Comparison of ENCODE assay signal across 29 cellular contexts in genomic region chr20:36677422-36677771, GRCh38. TPM values are rescaled to one million over a fixed set of nuclear protein-coding genes. Genes with fewer than 3 reads are reported as not detected.
DNase-seq lines count a peak whose midpoint lies in the region; ATAC-seq, FAIRE-seq and TF ChIP-seq lines count a peak whose summit lies in the region.
"Had no signal": no experiment of that assay in that cellular context is flagged by ENCODE, and none has a peak within 500 bp of the region (broad histone marks: within the 10 kb centered on the region; RNA-seq: fewer than 3 reads in every experiment).

No MANE protein-coding gene starts in this region.

- H2AFZ ChIP-seq in astrocyte (ENCODE audit: low read depth, low read length) = no peak overlapping the region

- no peaks in the 10 kb centered on the region for H3K27me3 ChIP-seq in HUES48 (ENCODE audit: control insufficient read depth, insufficient read depth, low read length)
- H3K27me3 ChIP-seq in astrocyte (ENCODE audit: insufficient read depth, low read length) = no peaks in the 10 kb centered on the region
- no peaks in the 10 kb centered on the region for H3K27me3 ChIP-seq in iPS-20b (ENCODE audit: insufficient read depth, low read length)
- H3K27me3 ChIP-seq: ascending aorta, pancreas, right atrium auricular region, testis, vagina had no signal

- H3K27ac ChIP-seq in HUES48 (ENCODE audit: low read depth, low read length) = peak overlapping the region; percentile 82
- no peak overlapping the region for H3K27ac ChIP-seq in astrocyte (ENCODE audit: low read depth, low read length)
- peak overlapping the region; percentile 88 for H3K27ac ChIP-seq in iPS-20b (ENCODE audit: low read length)
- H3K27ac ChIP-seq: ascending aorta, KMS-11, pancreas, right atrium auricular region, testis, vagina, VCaP had no signal

- no peak for ATAC-seq in GM18511 (IDR thresholded peaks at IDR 0.05; ENCODE audit: unreplicated experiment)
- ATAC-seq: activated naive CD4-positive, alpha-beta T cell treated with anti-CD3 and anti-CD28 coated beads, Interleukin-2, amount 50 U/mL, for 72 hours; activated T-helper 17 cell treated with anti-CD3 and anti-CD28 coated beads, Interleukin-2, amount 50 U/mL, for 72 hours; left colon; pancreas; stimulated activated memory B cell treated with anti-CD40 and anti-IgM and Interleukin-4, amounts not matched to agents 10 μg/mL and 1 μg/mL and 100 μg/mL, for 72 hours had no signal

- H3K9me3 ChIP-seq in HUES48 (ENCODE audit: control insufficient read depth, insufficient read depth, low read length) = no peaks in the 10 kb centered on the region
- no peaks in the 10 kb centered on the region for H3K9me3 ChIP-seq in astrocyte (ENCODE audit: insufficient read depth, low read depth, low read length)
- no peaks in the 10 kb centered on the region for H3K9me3 ChIP-seq in iPS-20b (ENCODE audit: insufficient read depth, low read depth, low read length)
- H3K9me3 ChIP-seq: ascending aorta, pancreas, right atrium auricular region, testis, vagina had no signal

- peak overlapping the region; percentile 8 for H3K27ac Mint-ChIP-seq in astrocyte (ENCODE audit: unreplicated experiment)
- H3K27ac Mint-ChIP-seq in progenitor cell of endocrine pancreas = peak overlapping the region; percentile 92
- H3K27ac Mint-ChIP-seq: activated naive CD4-positive, alpha-beta T cell treated with anti-CD3 and anti-CD28 coated beads, Interleukin-2, amount 50 U/mL, for 72 hours; activated T-helper 17 cell treated with anti-CD3 and anti-CD28 coated beads, Interleukin-2, amount 50 U/mL, for 72 hours; stimulated activated memory B cell treated with anti-CD40 and anti-IgM and Interleukin-4, amounts not matched to agents 10 μg/mL and 1 μg/mL and 100 μg/mL, for 72 hours; T-helper 2 cell treated with Interferon-gamma antibody and Interleukin-4, amounts not matched to agents 5 μg/mL and 100 μg/mL, for 36 hours had no signal

- H3K36me3 Mint-ChIP-seq in astrocyte (ENCODE audit: low read depth, unreplicated experiment) = peaks cover 3% of the 10 kb centered on the region
- peaks cover 4% of the 10 kb centered on the region for H3K36me3 Mint-ChIP-seq in progenitor cell of endocrine pancreas (ENCODE audit: insufficient read depth)
- H3K36me3 Mint-ChIP-seq: activated naive CD4-positive, alpha-beta T cell treated with anti-CD3 and anti-CD28 coated beads, Interleukin-2, amount 50 U/mL, for 72 hours had no signal

- H3K9me3 Mint-ChIP-seq in astrocyte (ENCODE audit: unreplicated experiment) = no peaks in the 10 kb centered on the region
- no peaks in the 10 kb centered on the region for H3K9me3 Mint-ChIP-seq in progenitor cell of endocrine pancreas (ENCODE audit: low read depth)
- H3K9me3 Mint-ChIP-seq: activated naive CD4-positive, alpha-beta T cell treated with anti-CD3 and anti-CD28 coated beads, Interleukin-2, amount 50 U/mL, for 72 hours; activated T-helper 17 cell treated with anti-CD3 and anti-CD28 coated beads, Interleukin-2, amount 50 U/mL, for 72 hours; stimulated activated memory B cell treated with anti-CD40 and anti-IgM and Interleukin-4, amounts not matched to agents 10 μg/mL and 1 μg/mL and 100 μg/mL, for 72 hours; T-helper 2 cell treated with Interferon-gamma antibody and Interleukin-4, amounts not matched to agents 5 μg/mL and 100 μg/mL, for 36 hours had no signal

- no peak for FAIRE-seq in astrocyte (lab: Jason Lieb, UNC)
- FAIRE-seq: GM19239, pancreas had no signal

- peak overlapping the region; percentile 56 for H3K4me3 Mint-ChIP-seq in astrocyte (ENCODE audit: unreplicated experiment)
- H3K4me3 Mint-ChIP-seq in progenitor cell of endocrine pancreas (ENCODE audit: low read depth) = peak overlapping the region; percentile 85
- H3K4me3 Mint-ChIP-seq: activated T-helper 17 cell treated with anti-CD3 and anti-CD28 coated beads, Interleukin-2, amount 50 U/mL, for 72 hours; stimulated activated memory B cell treated with anti-CD40 and anti-IgM and Interleukin-4, amounts not matched to agents 10 μg/mL and 1 μg/mL and 100 μg/mL, for 72 hours; T-helper 2 cell treated with Interferon-gamma antibody and Interleukin-4, amounts not matched to agents 5 μg/mL and 100 μg/mL, for 36 hours had no signal

- TF ChIP-seq CTCF in astrocyte (IDR thresholded peaks at IDR 0.05; ENCODE audit: insufficient read depth, low read depth, low read length) = no peak
- peak; percentile 47 for TF ChIP-seq CTCF in progenitor cell of endocrine pancreas (IDR thresholded peaks at IDR 0.05; ENCODE audit: unreplicated experiment)

- peak overlapping the region; percentile 37; the same call in 1 of the 2 replicates for H3K4me3 ChIP-seq in HUES48 (ENCODE audit: low read depth, low read length)
- no peak overlapping the region for H3K4me3 ChIP-seq in astrocyte (ENCODE audit: insufficient read depth, low read depth, low read length)
- H3K4me3 ChIP-seq in iPS-20b (ENCODE audit: low read length) = peak overlapping the region; percentile 77
- H3K4me3 ChIP-seq: ascending aorta, pancreas, right atrium auricular region, vagina had no signal

- H3K79me2 ChIP-seq in astrocyte (ENCODE audit: insufficient read depth, low read length) = no peaks in the 10 kb centered on the region

- H3K4me1 ChIP-seq in HUES48 (ENCODE audit: control insufficient read depth, insufficient read depth, low read length) (no peaks in the 10 kb centered on the region), astrocyte (ENCODE audit: insufficient read depth, low read length) (no peaks in the 10 kb centered on the region), iPS-20b (ENCODE audit: insufficient read depth, low read length) (peaks cover 8% of the 10 kb centered on the region; the same call in 1 of the 2 replicates)
- H3K4me1 ChIP-seq: ascending aorta, pancreas, right atrium auricular region, testis, vagina had no signal

- no peak overlapping the region for H3K4me2 ChIP-seq in astrocyte (ENCODE audit: low read length)
- H3K4me2 ChIP-seq: KMS-11 had no signal

- no peak overlapping the region for H3K9ac ChIP-seq in HUES48 (ENCODE audit: low read depth, low read length)
- H3K9ac ChIP-seq in astrocyte (ENCODE audit: low read length) = no peak overlapping the region
- peak overlapping the region; percentile 81 for H3K9ac ChIP-seq in iPS-20b (ENCODE audit: low read depth, low read length)
- H3K9ac ChIP-seq: KMS-11 had no signal

- peaks cover 8% of the 10 kb centered on the region for H3K36me3 ChIP-seq in HUES48 (ENCODE audit: control insufficient read depth, insufficient read depth, low read length)
- peaks cover 7% of the 10 kb centered on the region for H3K36me3 ChIP-seq in astrocyte (ENCODE audit: insufficient read depth, low read length)
- H3K36me3 ChIP-seq in iPS-20b (ENCODE audit: insufficient read depth, low read depth, low read length) = no peaks in the 10 kb centered on the region

- DNase-seq in astrocyte (ENCODE audit: low read depth) (no peak), progenitor cell of endocrine pancreas (ENCODE audit: low spot score, unreplicated experiment) (no peak), NCI-H2081 (lab: John Stamatoyannopoulos, UW) (no peak), EL (no peak)
- DNase-seq: activated CD4-positive, alpha-beta T cell treated with anti-CD3 and anti-CD28 coated beads, Interleukin-2, amount 50 U/mL, for 1 hour; activated CD8-positive, alpha-beta memory T cell treated with anti-CD3 and anti-CD28 coated beads, Interleukin-2, amount 50 U/mL, for 4 hours; C1 segment of cervical spinal cord; central memory CD4-positive, alpha-beta T cell; dermis blood vessel endothelial cell; left colon; NCI-H1436 treated with DMSO at 0.1 percent for 48 hours; NCI-H2171; stimulated activated CD4-positive, alpha-beta T cell treated with anti-CD3 and anti-CD28 coated beads, Interleukin-4, amount 100 ng/mL, for 1 hour had no signal

- H3K4me1 Mint-ChIP-seq in astrocyte (ENCODE audit: low read depth, unreplicated experiment) (no peaks in the 10 kb centered on the region), progenitor cell of endocrine pancreas (ENCODE audit: low read depth) (peaks cover 9% of the 10 kb centered on the region)
- H3K4me1 Mint-ChIP-seq: activated T-helper 17 cell treated with anti-CD3 and anti-CD28 coated beads, Interleukin-2, amount 50 U/mL, for 72 hours; stimulated activated memory B cell treated with anti-CD40 and anti-IgM and Interleukin-4, amounts not matched to agents 10 μg/mL and 1 μg/mL and 100 μg/mL, for 72 hours had no signal

- no peaks in the 10 kb centered on the region for H4K20me1 ChIP-seq in astrocyte (ENCODE audit: insufficient read depth, low read length)

- H3K27me3 Mint-ChIP-seq in astrocyte (ENCODE audit: low read depth, unreplicated experiment) = no peaks in the 10 kb centered on the region
- no peaks in the 10 kb centered on the region for H3K27me3 Mint-ChIP-seq in progenitor cell of endocrine pancreas
- H3K27me3 Mint-ChIP-seq: activated T-helper 17 cell treated with anti-CD3 and anti-CD28 coated beads, Interleukin-2, amount 50 U/mL, for 72 hours; stimulated activated memory B cell treated with anti-CD40 and anti-IgM and Interleukin-4, amounts not matched to agents 10 μg/mL and 1 μg/mL and 100 μg/mL, for 72 hours had no signal

RNA-seq across cellular contexts. Expression of gene SLA2, which starts 31.4 kb away (rescaled TPM):
- 0.14 TPM in 1 of 2 replicates, not detected in the other for total RNA-seq in astrocyte
- total RNA-seq in progenitor cell of endocrine pancreas = 0.62 and 0.77 TPM in 2 replicates
- total RNA-seq: ascending aorta, dermis blood vessel endothelial cell, myocyte had no signal
